ENCODE assay signal across 13 cellular contexts in genomic region chr1:232509570-232509969, GRCh38.
DNase-seq lines count a peak whose midpoint lies in the region; ATAC-seq and TF ChIP-seq lines count a peak whose summit lies in the region.
"Had no signal": no experiment of that assay in that cellular context is flagged by ENCODE, and none has a peak within 500 bp of the region (broad histone marks: within the 10 kb centered on the region; RNA-seq: fewer than 3 reads in every experiment).

No MANE protein-coding gene starts in this region.

- peak; percentile 85 for ATAC-seq in Right ventricle myocardium inferior
- peak; percentile 23 to 45 for ATAC-seq in upper lobe of left lung (ENCODE audit: low FRiP score in 2 of 2)
- no peak for ATAC-seq in GM18498 (IDR thresholded peaks at IDR 0.05; ENCODE audit: unreplicated experiment)

- no peaks in the 10 kb centered on the region for H3K9me3 ChIP-seq in upper lobe of left lung

- no peak overlapping the region for H3K4me3 ChIP-seq in fibroblast of mammary gland (ENCODE audit: control insufficient read depth, low read depth, low read length)
- no peak overlapping the region for H3K4me3 ChIP-seq in upper lobe of left lung

- H3K27me3 ChIP-seq in upper lobe of left lung = no peaks in the 10 kb centered on the region

- H3K4me1 ChIP-seq in upper lobe of left lung = peaks cover 3 to 34% (median 8%) of the 10 kb centered on the region in 4 donors

- 55 to 57% methylated on average over 1 to 7 of the region's 7 CpGs for WGBS in upper lobe of left lung, 2 donors

- H3K36me3 ChIP-seq in upper lobe of left lung = peaks cover 0 to 11% (median 0%) of the 10 kb centered on the region in 4 donors

- TF ChIP-seq POLR2A in upper lobe of left lung (IDR thresholded peaks at IDR 0.05) = no peak

- in situ Hi-C loops in GM13976 (cut with MboI; ENCODE audit: low sequenced_read_pairs, unreplicated experiment) = no loop called here

- intact Hi-C loops in Right ventricle myocardium inferior (cut with DNase I) = no loop called here
- intact Hi-C loops in cardiac septum (cut with DNase I) = no loop called here

- no peak for TF ChIP-seq EP300 in upper lobe of left lung (IDR thresholded peaks at IDR 0.05)

- TF ChIP-seq CTCF in fibroblast of mammary gland (conservative IDR thresholded peaks at IDR 0.05; ENCODE audit: control insufficient read depth, insufficient read depth, low read depth, low read length) (no peak), upper lobe of left lung (IDR thresholded peaks at IDR 0.05) (no peak), GM13976 (IDR thresholded peaks at IDR 0.05; ENCODE audit: borderline replicate concordance, control extremely low read depth, extremely low read depth, insufficient read depth, missing control alignments) (no peak)

- no peak overlapping the region for H3K27ac ChIP-seq in upper lobe of left lung

- DNase-seq in Right ventricle myocardium inferior (ENCODE audit: missing footprints) = no peak
- DNase-seq in cardiac septum (ENCODE audit: low spot score) = no peak
- peak; percentile 10 for DNase-seq in fibroblast of mammary gland (ENCODE audit: low read depth)
- peak; percentile 88 for DNase-seq in myocyte (ENCODE audit: low read depth)
- no peak for DNase-seq in upper lobe of left lung
- DNase-seq in GM13976 (ENCODE audit: low spot score) = no peak
- no peak for DNase-seq in KG1 (lab: John Stamatoyannopoulos, UW)
- DNase-seq: activated naive CD4-positive, alpha-beta T cell treated with anti-CD3 and anti-CD28 coated beads, Interleukin-2, amount 50 U/mL, for 16 hours; DMS153; foreskin melanocyte; NCI-H187 treated with DMSO at 0.1 percent for 48 hours; NCI-H82 had no signal

Comparison
In these comparisons a context has a peak if more than half of its experiments do, and no peak if none do; other contexts are left out.
1. DNase-seq: peak in fibroblast of mammary gland (single experiment) and myocyte (single experiment); none in Right ventricle myocardium inferior (single experiment), cardiac septum (single experiment), upper lobe of left lung (0 of 2), GM13976 (single experiment) and KG1 (single experiment).